ENCODE assay signal across 11 cellular contexts in genomic region chr9:107480386-107480789, GRCh38. TPM values are rescaled to one million over a fixed set of nuclear protein-coding genes. Genes with fewer than 3 reads are reported as not detected.
A peak's percentile ranks its signal among the peaks of the same experiment; 100 is the strongest.
DNase-seq lines count a peak whose midpoint lies in the region; ATAC-seq and TF ChIP-seq lines count a peak whose summit lies in the region.
"Had no signal": no experiment of that assay in that cellular context is flagged by ENCODE, and none has a peak within 500 bp of the region (broad histone marks: within the 10 kb centered on the region; RNA-seq: fewer than 3 reads in every experiment).

No MANE protein-coding gene starts in this region.

- no peaks in the 10 kb centered on the region for H3K4me1 Mint-ChIP-seq in activated T-cell treated with anti-CD3 and anti-CD28 coated beads, Interleukin-2, amount 50 U/mL, for 24 hours (ENCODE audit: low read depth)
- H3K4me1 Mint-ChIP-seq: stimulated activated effector memory CD8-positive, alpha-beta T cell treated with anti-CD3 and anti-CD28 coated beads, Interleukin-12 subunit alpha, Interleukin-12 subunit beta, amount 100 ng/mL, for 72 hours had no signal

- H3K4me3 ChIP-seq in ovary, result no peak overlapping the region

- 35 to 41% (median 37%) methylated on average over 12 of the region's 12 CpGs for WGBS in ovary, 3 donors

- no peak overlapping the region for H3K4me3 Mint-ChIP-seq in activated T-cell treated with anti-CD3 and anti-CD28 coated beads, Interleukin-2, amount 50 U/mL, for 24 hours
- H3K4me3 Mint-ChIP-seq: stimulated activated effector memory CD8-positive, alpha-beta T cell treated with anti-CD3 and anti-CD28 coated beads, Interleukin-12 subunit alpha, Interleukin-12 subunit beta, amount 100 ng/mL, for 72 hours had no signal

- peaks cover 24% of the 10 kb centered on the region for H3K27me3 Mint-ChIP-seq in activated T-cell treated with anti-CD3 and anti-CD28 coated beads, Interleukin-2, amount 50 U/mL, for 24 hours

- H3K27me3 ChIP-seq in ovary, result no peaks in the 10 kb centered on the region

- ATAC-seq in esophagus mucosa (peak; percentile 62), GM18870 (IDR thresholded peaks at IDR 0.05; ENCODE audit: unreplicated experiment) (no peak)
- ATAC-seq: stimulated activated effector memory CD8-positive, alpha-beta T cell treated with anti-CD3 and anti-CD28 coated beads, Interleukin-12 subunit alpha, Interleukin-12 subunit beta, amount 100 ng/mL, for 72 hours had no signal

- no peaks in the 10 kb centered on the region for H3K36me3 ChIP-seq in ovary
- H3K36me3 ChIP-seq: neutrophil had no signal

- TF ChIP-seq EP300 in ovary (IDR thresholded peaks at IDR 0.05), result no peak

- no peak overlapping the region for H3K27ac Mint-ChIP-seq in activated T-cell treated with anti-CD3 and anti-CD28 coated beads, Interleukin-2, amount 50 U/mL, for 24 hours
- H3K27ac Mint-ChIP-seq: stimulated activated effector memory CD8-positive, alpha-beta T cell treated with anti-CD3 and anti-CD28 coated beads, Interleukin-12 subunit alpha, Interleukin-12 subunit beta, amount 100 ng/mL, for 72 hours had no signal

- no peaks in the 10 kb centered on the region for H3K4me1 ChIP-seq in ovary (ENCODE audit: insufficient read depth)

- no peaks in the 10 kb centered on the region for H3K9me3 ChIP-seq in ovary
- H3K9me3 ChIP-seq: neutrophil had no signal

- H3K9me3 Mint-ChIP-seq in activated T-cell treated with anti-CD3 and anti-CD28 coated beads, Interleukin-2, amount 50 U/mL, for 24 hours, result no peaks in the 10 kb centered on the region
- H3K9me3 Mint-ChIP-seq: stimulated activated effector memory CD8-positive, alpha-beta T cell treated with anti-CD3 and anti-CD28 coated beads, Interleukin-12 subunit alpha, Interleukin-12 subunit beta, amount 100 ng/mL, for 72 hours had no signal

- peak overlapping the region; percentile 3; the same call in 1 of the 2 replicates for H3K27ac ChIP-seq in C4-2B
- no peak overlapping the region for H3K27ac ChIP-seq in ovary
- H3K27ac ChIP-seq: neutrophil had no signal

- no peak for TF ChIP-seq CTCF in C4-2B (conservative IDR thresholded peaks at IDR 0.05)
- no peak for TF ChIP-seq CTCF in ovary (IDR thresholded peaks at IDR 0.05)

- intact Hi-C loops in ovary (cut with DNase I), result loop anchor here in 2 of 4 donors (10.0 kb wide), 3 partner anchors 664 to 954 kb away; no protein-coding TSS in a partner anchor

- H3K36me3 Mint-ChIP-seq in activated T-cell treated with anti-CD3 and anti-CD28 coated beads, Interleukin-2, amount 50 U/mL, for 24 hours (ENCODE audit: low read depth), result no peaks in the 10 kb centered on the region
- H3K36me3 Mint-ChIP-seq: stimulated activated effector memory CD8-positive, alpha-beta T cell treated with anti-CD3 and anti-CD28 coated beads, Interleukin-12 subunit alpha, Interleukin-12 subunit beta, amount 100 ng/mL, for 72 hours had no signal

- TF ChIP-seq POLR2A in ovary (IDR thresholded peaks at IDR 0.05), result no peak

- DNase-seq in NOMO-1 (lab: John Stamatoyannopoulos, UW; ENCODE audit: unreplicated experiment in 2 of 2) (peak; percentile 78 to 88), ovary (peak; percentile 24 to 68 (median 50)), cortex of kidney (lab: John Stamatoyannopoulos, UW) (no peak)
- DNase-seq in activated T-cell treated with anti-CD3 and anti-CD28 coated beads, Interleukin-2, amount 50 U/mL, for 24 hours, result no peak
- DNase-seq in activated CD4-positive, alpha-beta T cell treated with anti-CD3 and anti-CD28 coated beads for 1 hour, result no peak
- DNase-seq: activated effector memory CD4-positive, alpha-beta T cell treated with anti-CD3 and anti-CD28 coated beads, Interleukin-2, amount 50 U/mL, for 16 hours had no signal

RNA-seq across cellular contexts. Expression of gene KLF4, which starts 9.2 kb away (rescaled TPM):
- 113 TPM for total RNA-seq in esophagus mucosa
- total RNA-seq in ovary, result 100 to 1,000 TPM in 2 of 7 donors, 10 to 100 TPM in 5; 29.2 to 138 (median 71.2) TPM
- polyA plus RNA-seq in ovary, result 10 to 100 TPM; 30.1 to 40.7 TPM

Comparison
In these comparisons a context has a peak if more than half of its experiments do, and no peak if none do; other contexts are left out.
1. DNase-seq: peak in NOMO-1 (2 of 2) and ovary (5 of 5); none in activated T-cell treated with anti-CD3 and anti-CD28 coated beads, Interleukin-2, amount 50 U/mL, for 24 hours (single experiment), cortex of kidney (single experiment) and activated CD4-positive, alpha-beta T cell treated with anti-CD3 and anti-CD28 coated beads for 1 hour (single experiment).